ENCODE assay signal across 14 cellular contexts in genomic region chr5:150502106-150502505, GRCh38. TPM values are rescaled to one million over a fixed set of nuclear protein-coding genes. Genes with fewer than 3 reads are reported as not detected.
A peak's percentile ranks its signal among the peaks of the same experiment; 100 is the strongest.
DNase-seq lines count a peak whose midpoint lies in the region; ATAC-seq and TF ChIP-seq lines count a peak whose summit lies in the region.
"Had no signal": no experiment of that assay in that cellular context is flagged by ENCODE, and none has a peak within 500 bp of the region (broad histone marks: within the 10 kb centered on the region; RNA-seq: fewer than 3 reads in every experiment).

No MANE protein-coding gene starts in this region.

- no peak overlapping the region for H2BK15ac ChIP-seq in IMR-90 (ENCODE audit: low read depth, low read length)

- no peaks in the 10 kb centered on the region for H3K9me3 Mint-ChIP-seq in natural killer cell treated with Interleukin-12 subunit alpha and Interleukin-12 subunit beta and Interleukin-15 and Interleukin-18, amount 100 ng/mL, for 72 hours
- H3K9me3 Mint-ChIP-seq: activated CD8-positive, alpha-beta T cell treated with anti-CD3 and anti-CD28 coated beads for 36 hours; activated naive CD4-positive, alpha-beta T cell treated with anti-CD3 and anti-CD28 coated beads, Interleukin-2, amount 10 ng/mL, durations not matched to agents 7 days and 5 days had no signal

- H3K9ac ChIP-seq in IMR-90 (ENCODE audit: low read depth, low read length): no peak overlapping the region

- H2AK5ac ChIP-seq in IMR-90 (ENCODE audit: low read depth, low read length): peak overlapping the region; percentile 72

- peak; percentile 13; the same call in 1 of the 2 replicates for ATAC-seq in IMR-90 (ENCODE audit: low read depth)
- ATAC-seq in natural killer cell treated with Interleukin-12 subunit alpha and Interleukin-12 subunit beta and Interleukin-15 and Interleukin-18, amount 100 ng/mL, for 72 hours: no peak
- ATAC-seq: activated CD8-positive, alpha-beta T cell treated with anti-CD3 and anti-CD28 coated beads for 36 hours; sciatic nerve had no signal

- CTCF ChIA-PET in IMR-90 (lab: Yijun Ruan, JAX): no interaction called here

- in situ Hi-C loops in IMR-90 (cut with MboI; ENCODE audit: low sequenced_read_pairs): no loop called here

- dilution Hi-C loops in IMR-90 (cut with HindIII; ENCODE audit: low sequenced_read_pairs, unreplicated experiment): no loop called here

- no peak overlapping the region for H4K5ac ChIP-seq in IMR-90 (ENCODE audit: low read depth, low read length)

- H3K9me3 ChIP-seq in IMR-90 (ENCODE audit: control insufficient read depth, insufficient read depth, low read length) (no peaks in the 10 kb centered on the region), breast epithelium (no peaks in the 10 kb centered on the region)

- H3K36me3 ChIP-seq in IMR-90 (ENCODE audit: control insufficient read depth, insufficient read depth, low read length): peaks cover 10% of the 10 kb centered on the region
- no peaks in the 10 kb centered on the region for H3K36me3 ChIP-seq in breast epithelium

- H4K20me1 ChIP-seq in IMR-90 (ENCODE audit: insufficient read depth, low read length): peaks cover 100% of the 10 kb centered on the region

- no peak overlapping the region for H3K18ac ChIP-seq in IMR-90 (ENCODE audit: low read depth, low read length)

- H3K4me3 ChIP-seq in IMR-90 (ENCODE audit: insufficient read depth, low read depth, low read length) (no peak overlapping the region), breast epithelium (peak overlapping the region in 1 of 3 donors; percentile 12)

- intact Hi-C loops in IMR-90 (cut with micrococcal nuclease) (no loop called here), breast epithelium (cut with DNase I; ENCODE audit: low total_unique reads) (no loop called here)

- peak overlapping the region; percentile 33 for H2AK9ac ChIP-seq in IMR-90 (replicated peaks; ENCODE audit: low read depth, low read length, poor library complexity)

- peak overlapping the region; percentile 48; the same call in 1 of the 2 replicates for H4K91ac ChIP-seq in IMR-90 (ENCODE audit: insufficient read depth, low read depth, low read length)

- no peak overlapping the region for H3K56ac ChIP-seq in IMR-90 (ENCODE audit: extremely low read depth, insufficient read depth, low read length)

- TF ChIP-seq RAD21 in IMR-90 (IDR thresholded peaks at IDR 0.05; ENCODE audit: low read length): no peak

- TF ChIP-seq POLR2A in IMR-90 (IDR thresholded peaks at IDR 0.05; ENCODE audit: low read depth, low read length) (no peak), breast epithelium (IDR thresholded peaks at IDR 0.05) (no peak)

- 0 out of 2 replicates have a peak overlapping the region, but pooled peaks have one; percentile 29 for H3K23ac ChIP-seq in IMR-90 (ENCODE audit: low read depth, low read length)

- no peak overlapping the region for H3K4me3 Mint-ChIP-seq in natural killer cell treated with Interleukin-12 subunit alpha and Interleukin-12 subunit beta and Interleukin-15 and Interleukin-18, amount 100 ng/mL, for 72 hours
- H3K4me3 Mint-ChIP-seq: activated CD8-positive, alpha-beta T cell treated with anti-CD3 and anti-CD28 coated beads for 36 hours; activated naive CD4-positive, alpha-beta T cell treated with anti-CD3 and anti-CD28 coated beads, Interleukin-2, amount 10 ng/mL, durations not matched to agents 7 days and 5 days; CD4-positive, CD25-positive, alpha-beta regulatory T cell had no signal

- H2BK5ac ChIP-seq in IMR-90 (ENCODE audit: low read depth, low read length, poor library complexity, severe bottlenecking): peak overlapping the region; percentile 58

- POLR2A ChIA-PET in IMR-90 (lab: Charles Lee; ENCODE audit: unreplicated experiment): no interaction called here

- 45% methylated on average over 4 of the region's 8 CpGs; no CpG with 5 or more reads in 1 of the 2 experiments for whole genome bisulfite sequencing in IMR-90 (ENCODE audit: extremely low coverage in 2 of 2, insufficient read length in 1 of 2), 2 experiments

- TF ChIP-seq CTCF in IMR-90 (conservative IDR thresholded peaks at IDR 0.05; ENCODE audit: low read depth, low read length) (no peak), breast epithelium (IDR thresholded peaks at IDR 0.05) (no peak)

- H3K27ac ChIP-seq in IMR-90 (ENCODE audit: insufficient read depth, low read length) (peak overlapping the region; percentile 7; the same call in 1 of the 2 replicates), breast epithelium (peak overlapping the region; percentile 96 to 99), substantia nigra (ENCODE audit: low read depth, low read length, poor library complexity, severe bottlenecking) (peak overlapping the region; percentile 99)

- H3K9me1 ChIP-seq in IMR-90 (ENCODE audit: insufficient read depth, low read length): peaks cover 87% of the 10 kb centered on the region

- no peak overlapping the region for H2BK20ac ChIP-seq in IMR-90 (ENCODE audit: low read depth, low read length)

- H3K79me1 ChIP-seq in IMR-90 (ENCODE audit: low read depth in 1 of 2, low read length in 2 of 2): peaks cover 31 to 99% of the 10 kb centered on the region in 2 experiments

- H3K27ac Mint-ChIP-seq in natural killer cell treated with Interleukin-12 subunit alpha and Interleukin-12 subunit beta and Interleukin-15 and Interleukin-18, amount 100 ng/mL, for 72 hours: no peak overlapping the region
- H3K27ac Mint-ChIP-seq: activated CD8-positive, alpha-beta T cell treated with anti-CD3 and anti-CD28 coated beads for 36 hours; activated naive CD4-positive, alpha-beta T cell treated with anti-CD3 and anti-CD28 coated beads, Interleukin-2, amount 10 ng/mL, durations not matched to agents 7 days and 5 days; CD4-positive, CD25-positive, alpha-beta regulatory T cell had no signal

- H3K4ac ChIP-seq in IMR-90 (ENCODE audit: low read depth, low read length): peak overlapping the region; percentile 41; the same call in 1 of the 2 replicates

- no peak overlapping the region for H3K4me2 ChIP-seq in IMR-90 (ENCODE audit: low read depth, low read length)

- H3K27me3 ChIP-seq in IMR-90 (ENCODE audit: control insufficient read depth, insufficient read depth, low read length) (no peaks in the 10 kb centered on the region), breast epithelium (no peaks in the 10 kb centered on the region)

- peak overlapping the region; percentile 8 for H2AFZ ChIP-seq in IMR-90 (replicated peaks; ENCODE audit: low read length, poor library complexity)

- H3K27me3 Mint-ChIP-seq in natural killer cell treated with Interleukin-12 subunit alpha and Interleukin-12 subunit beta and Interleukin-15 and Interleukin-18, amount 100 ng/mL, for 72 hours: no peaks in the 10 kb centered on the region
- H3K27me3 Mint-ChIP-seq: activated CD8-positive, alpha-beta T cell treated with anti-CD3 and anti-CD28 coated beads for 36 hours had no signal

- H3K4me1 ChIP-seq in IMR-90 (ENCODE audit: control insufficient read depth, insufficient read depth, low read length) (peaks cover 65% of the 10 kb centered on the region), breast epithelium (peaks cover 57 to 80% of the 10 kb centered on the region in 2 donors)

- no peaks in the 10 kb centered on the region for H3K36me3 Mint-ChIP-seq in natural killer cell treated with Interleukin-12 subunit alpha and Interleukin-12 subunit beta and Interleukin-15 and Interleukin-18, amount 100 ng/mL, for 72 hours
- H3K36me3 Mint-ChIP-seq: activated naive CD4-positive, alpha-beta T cell treated with anti-CD3 and anti-CD28 coated beads, Interleukin-2, amount 10 ng/mL, durations not matched to agents 7 days and 5 days; CD4-positive, CD25-positive, alpha-beta regulatory T cell had no signal

- peaks cover 0 to 2% of the 10 kb centered on the region in 2 donors for H3K4me1 Mint-ChIP-seq in natural killer cell treated with Interleukin-12 subunit alpha and Interleukin-12 subunit beta and Interleukin-15 and Interleukin-18, amount 100 ng/mL, for 72 hours (ENCODE audit: low read depth in 2 of 2)
- H3K4me1 Mint-ChIP-seq: activated naive CD4-positive, alpha-beta T cell treated with anti-CD3 and anti-CD28 coated beads, Interleukin-2, amount 10 ng/mL, durations not matched to agents 7 days and 5 days; CD4-positive, CD25-positive, alpha-beta regulatory T cell had no signal

- H3K14ac ChIP-seq in IMR-90 (replicated peaks; ENCODE audit: low read depth, low read length): peak overlapping the region; percentile 54; the same call in 1 of the 2 replicates

- no TSS peak for BruUV-seq in IMR-90 (replicated peaks; lab: Mats Ljungman, UMichigan)

- H4K8ac ChIP-seq in IMR-90 (ENCODE audit: low read depth in 2 of 2, low read length in 2 of 2): no peak overlapping the region

- DNase-seq in IMR-90 (peak; percentile 49), breast epithelium (ENCODE audit: low spot score in 2 of 2) (peak in 1 of 2 donors; percentile 80), kidney tubule cell (ENCODE audit: low spot score) (peak; percentile 39), substantia nigra (lab: John Stamatoyannopoulos, UW) (no peak), NCI-H1417 (lab: John Stamatoyannopoulos, UW) (no peak), OCI-M1 (lab: John Stamatoyannopoulos, UW) (no peak), midbrain (lab: John Stamatoyannopoulos, UW) (no peak)
- DNase-seq in natural killer cell treated with Interleukin-12 subunit alpha and Interleukin-12 subunit beta and Interleukin-15 and Interleukin-18, amount 100 ng/mL, for 72 hours (ENCODE audit: low spot score): no peak
- DNase-seq: activated CD8-positive, alpha-beta T cell treated with anti-CD3 and anti-CD28 coated beads for 36 hours; activated naive CD4-positive, alpha-beta T cell treated with anti-CD3 and anti-CD28 coated beads, Interleukin-2, amount 10 ng/mL, durations not matched to agents 7 days and 5 days; CD4-positive, CD25-positive, alpha-beta regulatory T cell; NCI-H187 treated with DMSO at 0.1 percent for 48 hours; T-helper 1 cell had no signal

- 0 out of 2 replicates have a peak overlapping the region, but pooled peaks have one; percentile 5 for H2BK120ac ChIP-seq in IMR-90 (ENCODE audit: low read depth, low read length)

TF ChIP-seq in IMR-90, 13 proteins besides CTCF, POLR2A, EP300 and RAD21:
- TF ChIP-seq CEBPB (IDR thresholded peaks at IDR 0.05; ENCODE audit: low read depth, low read length) (no peak), MXI1 (IDR thresholded peaks at IDR 0.05; ENCODE audit: borderline replicate concordance, low read depth, low read length) (peak; percentile 42; the same call in 1 of the 2 replicates)

RNA-seq across cellular contexts. Expression of gene NDST1, which starts 5.8 kb away (rescaled TPM):
- total RNA-seq in IMR-90 (2012; rRNA removed) (30.3 and 30.5 TPM in 2 replicates), breast epithelium (10 to 100 TPM; 46.7 to 92.3 (median 74.1) TPM)
- polyA plus RNA-seq in IMR-90 (2012; rRNA removed): 80.4 and 101 TPM in 2 replicates
- 41.4 and 74.0 TPM in 2 replicates for polyA plus RNA-seq in IMR-90 (2012; cell fraction: cytosol; rRNA removed)
- polyA plus RNA-seq in IMR-90 (2012; cell fraction: nucleus; rRNA removed; ENCODE audit: low replicate concordance): 81.4 and 121 TPM in 2 replicates
- 1 to 10 TPM; 4.0 to 7.8 TPM for total RNA-seq in natural killer cell treated with Interleukin-12 subunit alpha and Interleukin-12 subunit beta and Interleukin-15 and Interleukin-18, amount 100 ng/mL, for 72 hours
- polyA plus RNA-seq: CD4-positive, CD25-positive, alpha-beta regulatory T cell had no signal

RNA-seq across cellular contexts. Expression of gene RPS14, which starts 52.6 kb away (rescaled TPM):
- total RNA-seq in IMR-90 (2012; rRNA removed) (7,310 and 7,583 TPM in 2 replicates), breast epithelium (1,000 to 10,000 TPM; 3,271 to 4,472 (median 4,011) TPM)
- 6,296 and 6,747 TPM in 2 replicates for polyA plus RNA-seq in IMR-90 (2012; rRNA removed)
- polyA plus RNA-seq in IMR-90 (2012; cell fraction: cytosol; rRNA removed): 5,609 and 17,745 TPM in 2 replicates
- polyA plus RNA-seq in IMR-90 (2012; cell fraction: nucleus; rRNA removed; ENCODE audit: low replicate concordance): 873 and 3,349 TPM in 2 replicates
- 1,000 to 10,000 TPM; 1,429 to 1,580 TPM for total RNA-seq in natural killer cell treated with Interleukin-12 subunit alpha and Interleukin-12 subunit beta and Interleukin-15 and Interleukin-18, amount 100 ng/mL, for 72 hours

Comparison
In these comparisons a context has a peak if more than half of its experiments do, and no peak if none do; other contexts are left out.
1. DNase-seq: peak in IMR-90 (single experiment) and kidney tubule cell (single experiment); none in substantia nigra (0 of 49), NCI-H1417 (0 of 3), OCI-M1 (single experiment), natural killer cell treated with Interleukin-12 subunit alpha and Interleukin-12 subunit beta and Interleukin-15 and Interleukin-18, amount 100 ng/mL, for 72 hours (single experiment) and midbrain (single experiment).
2. H3K27ac ChIP-seq: peak in every context shown above with its lines; median percentile 99 in substantia nigra; 98 in breast epithelium; 7 in IMR-90.